13 cellular contexts compared by ENCODE assay signal in the genomic region with DNA sequence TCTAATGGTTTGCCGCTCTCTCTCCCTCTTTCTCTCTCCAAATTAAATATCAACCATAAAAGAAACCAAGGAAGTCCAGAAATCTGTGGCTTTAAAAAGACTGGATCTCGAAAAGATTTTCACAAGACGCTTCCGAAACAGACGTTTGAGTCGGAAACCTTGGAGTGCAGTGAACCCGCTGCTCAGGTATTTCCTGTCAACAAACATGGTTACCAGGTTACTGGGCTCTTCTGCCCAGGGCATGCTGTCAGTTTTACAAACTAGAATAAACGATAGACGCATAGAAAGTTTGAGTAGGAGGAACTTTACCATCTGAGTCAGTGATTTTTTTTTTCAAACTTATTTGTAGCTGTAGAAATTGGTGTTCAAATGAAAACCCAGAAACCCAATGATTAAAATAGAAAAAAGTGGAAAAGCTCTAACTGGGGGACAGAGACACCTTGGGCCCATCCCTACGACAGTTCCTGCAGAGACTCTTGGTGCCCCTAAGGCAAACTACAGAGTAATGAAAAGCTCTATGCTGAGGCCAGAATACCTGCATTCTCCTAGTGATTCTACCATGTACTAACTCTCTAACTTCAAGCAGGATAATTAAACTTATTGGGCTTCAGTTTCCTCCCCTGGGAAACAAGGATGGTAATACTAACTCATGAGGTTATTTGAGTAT.
DNase-seq lines count a peak whose midpoint lies in the region; ATAC-seq, FAIRE-seq and TF ChIP-seq lines count a peak whose summit lies in the region.
"Had no signal": no experiment of that assay in that cellular context is flagged by ENCODE, and none has a peak within 500 bp of the region (broad histone marks: within the 10 kb centered on the region; RNA-seq: fewer than 3 reads in every experiment).

No MANE protein-coding gene starts in this region.

- no peak overlapping the region for H2BK15ac ChIP-seq in H1 (ENCODE audit: low read length)

- TF ChIP-seq POLR2A in H1 (IDR thresholded peaks at IDR 0.05; ENCODE audit: control extremely low read depth in 1 of 2, low read depth in 2 of 2, low read length in 2 of 2): no peak

- peaks cover 12% of the 10 kb centered on the region for H3K4me1 Mint-ChIP-seq in mesothelial cell of epicardium
- H3K4me1 Mint-ChIP-seq in stimulated activated memory B cell treated with anti-CD40 and anti-IgM and Interleukin-4, amounts not matched to agents 10 μg/mL and 1 μg/mL and 100 μg/mL, for 72 hours: peaks cover 13% of the 10 kb centered on the region

- no peak overlapping the region for H3K9ac ChIP-seq in H1 (replicated peaks in 1 of 4; ENCODE audit: extremely low read depth in 1 of 4, low read depth in 3 of 4, low read length in 3 of 4)

- H3K9me3 ChIP-seq in H1 (ENCODE audit: insufficient read depth in 2 of 2, low read depth in 1 of 2, low read length in 1 of 2): no peaks in the 10 kb centered on the region
- no peaks in the 10 kb centered on the region for H3K9me3 ChIP-seq in small intestine (ENCODE audit: control insufficient read depth, low read depth)

- no peak for TF ChIP-seq CTCF in H1 (IDR thresholded peaks at IDR 0.05; ENCODE audit: control extremely low read depth in 1 of 3, insufficient read depth in 1 of 3, low read depth in 1 of 3, low read length in 3 of 3)
- no peak for TF ChIP-seq CTCF in mesothelial cell of epicardium (IDR thresholded peaks at IDR 0.05; ENCODE audit: unreplicated experiment)

- no peaks in the 10 kb centered on the region for H3K36me3 Mint-ChIP-seq in mesothelial cell of epicardium
- peaks cover 68% of the 10 kb centered on the region for H3K36me3 Mint-ChIP-seq in stimulated activated memory B cell treated with anti-CD40 and anti-IgM and Interleukin-4, amounts not matched to agents 10 μg/mL and 1 μg/mL and 100 μg/mL, for 72 hours

- no peak overlapping the region for H2BK120ac ChIP-seq in H1 (replicated peaks; ENCODE audit: low read depth, low read length)

- no peaks in the 10 kb centered on the region for H3K79me2 ChIP-seq in H1 (ENCODE audit: control insufficient read depth in 1 of 2, insufficient read depth in 2 of 2, low read length in 2 of 2)

- WGBS in H1 (ENCODE audit: extremely low coverage in 1 of 2, insufficient coverage in 1 of 2, insufficient read length in 1 of 2, insufficient replicate concordance in 2 of 2, low coverage in 1 of 2, low lambda C conversion rate in 2 of 2, missing lambda C conversion rate in 1 of 2), 2 experiments: 76 to 100% methylated on average over 1 to 10 of the region's 10 CpGs
- 67 to 75% (median 74%) methylated on average over 10 of the region's 10 CpGs for WGBS in small intestine, 3 donors

- H4K20me1 ChIP-seq in H1 (replicated peaks in 1 of 2; ENCODE audit: control insufficient read depth in 1 of 2, insufficient read depth in 2 of 2, low read length in 2 of 2): no peaks in the 10 kb centered on the region

- DNase-seq in DMS53 (lab: John Stamatoyannopoulos, UW) (peak; percentile 3), DMS53 treated with DMSO at 0.1 percent for 48 hours (lab: John Stamatoyannopoulos, UW; ENCODE audit: unreplicated experiment) (no peak), NCI-H748 treated with DMSO at 0.1 percent for 48 hours (lab: John Stamatoyannopoulos, UW) (peak; percentile 19), H1 (ENCODE audit: low read depth in 1 of 2, low spot score in 2 of 2) (no peak), mesothelial cell of epicardium (ENCODE audit: low spot score in 2 of 2, unreplicated experiment in 2 of 2) (no peak), small intestine (no peak)
- DNase-seq: 8988T, IMR-90, NCI-H187 had no signal

- H3K4ac ChIP-seq in H1 (replicated peaks; ENCODE audit: insufficient read length, low read depth, low read length): no peak overlapping the region

- FAIRE-seq in H1 (lab: Jason Lieb, UNC): peak; percentile 19
- no peak for FAIRE-seq in small intestine (lab: Jason Lieb, UNC)
- FAIRE-seq: TTC549 had no signal

- no peak overlapping the region for H3K23ac ChIP-seq in H1 (ENCODE audit: insufficient read length)

- no peak overlapping the region for H2AFZ ChIP-seq in H1 (ENCODE audit: low read length)

- H2BK5ac ChIP-seq in H1 (ENCODE audit: low read depth, low read length): no peak overlapping the region

- H3K27me3 ChIP-seq in H1 (replicated peaks in 1 of 4; ENCODE audit: control insufficient read depth in 3 of 4, extremely low read depth in 1 of 4, insufficient read depth in 3 of 4, low read length in 3 of 4) (no peaks in the 10 kb centered on the region), small intestine (ENCODE audit: control insufficient read depth in 2 of 2, insufficient read depth in 2 of 2, low read length in 2 of 2) (no peaks in the 10 kb centered on the region)

- H3K27ac ChIP-seq in H1 (ENCODE audit: low read depth, low read length): no peak overlapping the region
- no peak overlapping the region for H3K27ac ChIP-seq in small intestine (ENCODE audit: low read depth in 1 of 2, low read length in 1 of 2)

- H3K4me2 ChIP-seq in H1 (ENCODE audit: insufficient read depth in 1 of 2, low read depth in 2 of 2, low read length in 2 of 2): no peak overlapping the region

- peaks cover 11% of the 10 kb centered on the region for H3K9me3 Mint-ChIP-seq in mesothelial cell of epicardium
- H3K9me3 Mint-ChIP-seq in stimulated activated memory B cell treated with anti-CD40 and anti-IgM and Interleukin-4, amounts not matched to agents 10 μg/mL and 1 μg/mL and 100 μg/mL, for 72 hours: no peaks in the 10 kb centered on the region
- H3K9me3 Mint-ChIP-seq: activated T-helper 1 cell treated with anti-CD3 and anti-CD28 coated beads, Interleukin-12 subunit alpha, Interleukin-12 subunit beta, Interleukin-2, Interleukin-4 antibody, amounts not matched to agents 30 ng/mL and 10 ng/mL and 1 ng/mL, durations not matched to agents 14 hours and 24 hours and 36 hours had no signal

- CTCF ChIA-PET in H1 (lab: Charles Lee; ENCODE audit: partially characterized antibody): interaction anchor here (1.2 kb wide), 1 partner anchor 17 kb away, joined by 3 read pairs; no protein-coding TSS in a partner anchor

- H3K14ac ChIP-seq in H1 (ENCODE audit: insufficient read length): no peak overlapping the region

- H3K56ac ChIP-seq in H1 (replicated peaks; ENCODE audit: insufficient read length, low read depth, low read length): no peak overlapping the region

- H3K79me1 ChIP-seq in H1 (ENCODE audit: low read depth, low read length): no peaks in the 10 kb centered on the region

- H3K27ac Mint-ChIP-seq in mesothelial cell of epicardium: peak overlapping the region; percentile 97
- no peak overlapping the region for H3K27ac Mint-ChIP-seq in stimulated activated memory B cell treated with anti-CD40 and anti-IgM and Interleukin-4, amounts not matched to agents 10 μg/mL and 1 μg/mL and 100 μg/mL, for 72 hours
- H3K27ac Mint-ChIP-seq: activated T-helper 1 cell treated with anti-CD3 and anti-CD28 coated beads, Interleukin-12 subunit alpha, Interleukin-12 subunit beta, Interleukin-2, Interleukin-4 antibody, amounts not matched to agents 30 ng/mL and 10 ng/mL and 1 ng/mL, durations not matched to agents 14 hours and 24 hours and 36 hours had no signal

- H3K23me2 ChIP-seq in H1 (ENCODE audit: low read depth, low read length): no peaks in the 10 kb centered on the region; the same call in 1 of the 2 replicates

- no peak for ATAC-seq in stimulated activated memory B cell treated with anti-CD40 and anti-IgM and Interleukin-4, amounts not matched to agents 10 μg/mL and 1 μg/mL and 100 μg/mL, for 72 hours
- ATAC-seq in GM19324 (IDR thresholded peaks at IDR 0.05; ENCODE audit: low FRiP score, unreplicated experiment): no peak

- peaks cover 2% of the 10 kb centered on the region for H3K27me3 Mint-ChIP-seq in mesothelial cell of epicardium (ENCODE audit: low read depth)
- H3K27me3 Mint-ChIP-seq in stimulated activated memory B cell treated with anti-CD40 and anti-IgM and Interleukin-4, amounts not matched to agents 10 μg/mL and 1 μg/mL and 100 μg/mL, for 72 hours: no peaks in the 10 kb centered on the region

- H3K4me3 Mint-ChIP-seq in mesothelial cell of epicardium: peak overlapping the region; percentile 57
- no peak overlapping the region for H3K4me3 Mint-ChIP-seq in stimulated activated memory B cell treated with anti-CD40 and anti-IgM and Interleukin-4, amounts not matched to agents 10 μg/mL and 1 μg/mL and 100 μg/mL, for 72 hours
- H3K4me3 Mint-ChIP-seq: activated T-helper 1 cell treated with anti-CD3 and anti-CD28 coated beads, Interleukin-12 subunit alpha, Interleukin-12 subunit beta, Interleukin-2, Interleukin-4 antibody, amounts not matched to agents 30 ng/mL and 10 ng/mL and 1 ng/mL, durations not matched to agents 14 hours and 24 hours and 36 hours had no signal

- H3K4me1 ChIP-seq in H1 (replicated peaks in 1 of 4; ENCODE audit: control insufficient read depth in 3 of 4, insufficient read depth in 4 of 4, low read length in 3 of 4) (no peaks in the 10 kb centered on the region), small intestine (ENCODE audit: control insufficient read depth in 2 of 2, insufficient read depth in 1 of 2, low read depth in 1 of 2, low read length in 1 of 2) (no peaks in the 10 kb centered on the region)

- no peak overlapping the region for H3K18ac ChIP-seq in H1 (ENCODE audit: extremely low read depth, low read length)

- H2BK20ac ChIP-seq in H1 (ENCODE audit: low read length): no peak overlapping the region

- H3K4me3 ChIP-seq in H1 (ENCODE audit: extremely low read depth in 1 of 4, insufficient read depth in 2 of 4, low read depth in 3 of 4, low read length in 4 of 4) (no peak overlapping the region), small intestine (ENCODE audit: low read depth in 1 of 2, low read length in 2 of 2) (no peak overlapping the region)

- H2BK12ac ChIP-seq in H1 (ENCODE audit: low read depth, low read length): no peak overlapping the region

- H4K91ac ChIP-seq in H1 (replicated peaks; ENCODE audit: insufficient read length, low read length): no peak overlapping the region

- no peak for TF ChIP-seq RAD21 in H1 (IDR thresholded peaks at IDR 0.05 in 1 of 2, conservative IDR thresholded peaks at IDR 0.05 in 1 of 2; ENCODE audit: low read depth in 2 of 2, low read length in 2 of 2)

- POLR2A ChIA-PET in H1 (lab: Charles Lee; ENCODE audit: partially characterized antibody): no interaction called here

- TF ChIP-seq EP300 in H1 (IDR thresholded peaks at IDR 0.05; ENCODE audit: borderline replicate concordance in 1 of 2, low read depth in 2 of 2, low read length in 2 of 2): no peak

- H2AK5ac ChIP-seq in H1 (ENCODE audit: low read depth, low read length): no peak overlapping the region

- no peak overlapping the region for H4K8ac ChIP-seq in H1 (ENCODE audit: extremely low read depth, insufficient read depth, low read length)

- no peak overlapping the region for H4K5ac ChIP-seq in H1 (ENCODE audit: insufficient read length, low read depth, low read length)

- H3K36me3 ChIP-seq in H1 (ENCODE audit: control insufficient read depth in 2 of 4, insufficient read depth in 4 of 4, low read length in 3 of 4) (no peaks in the 10 kb centered on the region), small intestine (ENCODE audit: control insufficient read depth in 2 of 2, insufficient read depth in 2 of 2, low read length in 2 of 2) (no peaks in the 10 kb centered on the region)

TF ChIP-seq in H1, 55 proteins besides CTCF, POLR2A, EP300 and RAD21 (continues in another document):
- TF ChIP-seq POLR2AphosphoS5 (IDR thresholded peaks at IDR 0.05; ENCODE audit: low read depth, low read length): no peak
- no peak for TF ChIP-seq TCF12 (IDR thresholded peaks at IDR 0.05; ENCODE audit: low read depth, low read length)
- no peak for TF ChIP-seq EGR1 (IDR thresholded peaks at IDR 0.05; ENCODE audit: borderline replicate concordance, low read depth, low read length)

Comparison
In these comparisons a context has a peak if more than half of its experiments do, and no peak if none do; other contexts are left out.
1. DNase-seq: peak in DMS53 (single experiment) and NCI-H748 treated with DMSO at 0.1 percent for 48 hours (single experiment); none in DMS53 treated with DMSO at 0.1 percent for 48 hours (single experiment), H1 (0 of 2), mesothelial cell of epicardium (0 of 2) and small intestine (single experiment).